Comparison of ENCODE assay signal across 10 cellular contexts in genomic region chr2:102143450-102143985, GRCh38. TPM values are rescaled to one million over a fixed set of nuclear protein-coding genes. Genes with fewer than 3 reads are reported as not detected.
DNase-seq lines count a peak whose midpoint lies in the region; TF ChIP-seq lines count a peak whose summit lies in the region.
"Had no signal": no experiment of that assay in that cellular context is flagged by ENCODE, and none has a peak within 500 bp of the region (broad histone marks: within the 10 kb centered on the region; RNA-seq: fewer than 3 reads in every experiment).

No MANE protein-coding gene starts in this region.

- H3K4me2 ChIP-seq in neural progenitor cell, result no peak overlapping the region

- peaks cover 34% of the 10 kb centered on the region for H3K9me3 Mint-ChIP-seq in neural progenitor cell

- peaks cover 9% of the 10 kb centered on the region for H3K4me1 Mint-ChIP-seq in neural progenitor cell

- peak overlapping the region; percentile 87 for H3K4me3 Mint-ChIP-seq in neural progenitor cell

- peak overlapping the region; percentile 78; the same call in 1 of the 2 replicates for H3K27ac ChIP-seq in VCaP
- no peak overlapping the region for H3K27ac ChIP-seq in neural progenitor cell
- no peak overlapping the region for H3K27ac ChIP-seq in WERI-Rb-1

- no peak overlapping the region for H3K9ac ChIP-seq in neural progenitor cell

- H3F3A ChIP-seq in neural progenitor cell (ENCODE audit: low read depth), result peaks cover 5% of the 10 kb centered on the region

- H3K9me3 ChIP-seq in neural progenitor cell (ENCODE audit: low read depth) (no peaks in the 10 kb centered on the region), WERI-Rb-1 (ENCODE audit: severe bottlenecking) (peaks cover 13% of the 10 kb centered on the region)

- DNase-seq in AG08395 (ENCODE audit: low spot score) (peak; percentile 37), fibroblast of mammary gland (ENCODE audit: low read depth) (peak; percentile 65), neural progenitor cell (ENCODE audit: low spot score) (no peak), NOMO-1 treated with DMSO at 0.1 percent for 48 hours (lab: John Stamatoyannopoulos, UW; ENCODE audit: unreplicated experiment) (no peak), SIG-M5 treated with dmso at 0.1 percent for 504 hours (lab: John Stamatoyannopoulos, UW; ENCODE audit: unreplicated experiment) (no peak), HPDE6-E6E7 (ENCODE audit: extremely low spot score) (no peak), WERI-Rb-1 (no peak)
- DNase-seq: NCI-H1048 had no signal

- H3K4me3 ChIP-seq in fibroblast of mammary gland (ENCODE audit: control insufficient read depth, low read depth, low read length) (peak overlapping the region; percentile 96), neural progenitor cell (no peak overlapping the region), WERI-Rb-1 (ENCODE audit: low read depth, low read length) (no peak overlapping the region)

- H3K27me3 Mint-ChIP-seq in neural progenitor cell (ENCODE audit: insufficient read depth, low read depth), result peaks cover 28% of the 10 kb centered on the region

- H3K27ac Mint-ChIP-seq in neural progenitor cell, result no peak overlapping the region

- H3K27me3 ChIP-seq in neural progenitor cell (peaks cover 37% of the 10 kb centered on the region), WERI-Rb-1 (ENCODE audit: insufficient read depth, low read depth, severe bottlenecking) (peaks cover 73% of the 10 kb centered on the region)

- H2AFZ ChIP-seq in neural progenitor cell (replicated peaks), result no peak overlapping the region

- H4K20me1 ChIP-seq in neural progenitor cell (ENCODE audit: low read depth), result no peaks in the 10 kb centered on the region

- TF ChIP-seq CTCF in VCaP (conservative IDR thresholded peaks at IDR 0.05), result no peak
- no peak for TF ChIP-seq CTCF in fibroblast of mammary gland (conservative IDR thresholded peaks at IDR 0.05; ENCODE audit: control insufficient read depth, insufficient read depth, low read depth, low read length)
- no peak for TF ChIP-seq CTCF in neural progenitor cell (IDR thresholded peaks at IDR 0.05)
- TF ChIP-seq CTCF in WERI-Rb-1 (IDR thresholded peaks at IDR 0.05; ENCODE audit: low read depth, low read length), result no peak

- H3K79me2 ChIP-seq in neural progenitor cell (ENCODE audit: low read depth), result no peaks in the 10 kb centered on the region

- no peaks in the 10 kb centered on the region for H3K36me3 ChIP-seq in neural progenitor cell
- no peaks in the 10 kb centered on the region for H3K36me3 ChIP-seq in WERI-Rb-1

- peaks cover 4% of the 10 kb centered on the region for H3K4me1 ChIP-seq in neural progenitor cell

- no peaks in the 10 kb centered on the region for H3K36me3 Mint-ChIP-seq in neural progenitor cell

RNA-seq across cellular contexts. Expression of gene IL1R1, which starts 1.0 kb away (rescaled TPM):
- 0.34 and 1.7 TPM in 2 replicates for total RNA-seq in neural progenitor cell (ENCODE audit: low replicate concordance)

RNA-seq across cellular contexts. Expression of gene IL1RL2, which starts 43.3 kb away (rescaled TPM):
- total RNA-seq in neural progenitor cell (ENCODE audit: low replicate concordance), result not detected in 2 replicates
- total RNA-seq: Daoy had no signal

Comparison
In these comparisons a context has a peak if more than half of its experiments do, and no peak if none do; other contexts are left out.
1. DNase-seq: peak in AG08395 (single experiment) and fibroblast of mammary gland (single experiment); none in neural progenitor cell (single experiment), NOMO-1 treated with DMSO at 0.1 percent for 48 hours (single experiment), SIG-M5 treated with dmso at 0.1 percent for 504 hours (single experiment), HPDE6-E6E7 (single experiment) and WERI-Rb-1 (single experiment).